ENCODE assay signal across 15 cellular contexts in genomic region chr17:2051388-2052237, GRCh38. TPM values are rescaled to one million over a fixed set of nuclear protein-coding genes. Genes with fewer than 3 reads are reported as not detected.
DNase-seq lines count a peak whose midpoint lies in the region; ATAC-seq and TF ChIP-seq lines count a peak whose summit lies in the region.
"Had no signal": no experiment of that assay in that cellular context is flagged by ENCODE, and none has a peak within 500 bp of the region (broad histone marks: within the 10 kb centered on the region; RNA-seq: fewer than 3 reads in every experiment).

No MANE protein-coding gene starts in this region.

- H3K27me3 ChIP-seq in thoracic aorta (replicated peaks; ENCODE audit: insufficient read depth) = no peaks in the 10 kb centered on the region

- peaks cover 29% of the 10 kb centered on the region for H3K4me1 Mint-ChIP-seq in activated T-cell treated with anti-CD3 and anti-CD28 coated beads, Interleukin-2, amount 50 U/mL, for 4 hours (ENCODE audit: low read depth)
- H3K4me1 Mint-ChIP-seq in WTC11 = no peaks in the 10 kb centered on the region

- H3K9me3 Mint-ChIP-seq in activated T-cell treated with anti-CD3 and anti-CD28 coated beads, Interleukin-2, amount 50 U/mL, for 4 hours = no peaks in the 10 kb centered on the region
- H3K9me3 Mint-ChIP-seq in WTC11 = no peaks in the 10 kb centered on the region

- H3K27me3 Mint-ChIP-seq in activated T-cell treated with anti-CD3 and anti-CD28 coated beads, Interleukin-2, amount 50 U/mL, for 4 hours (ENCODE audit: low read depth) = peaks cover 5% of the 10 kb centered on the region
- H3K27me3 Mint-ChIP-seq in WTC11 (ENCODE audit: low read depth) = peaks cover 69% of the 10 kb centered on the region

- no peak for ATAC-seq in activated T-cell treated with anti-CD3 and anti-CD28 coated beads, Interleukin-2, amount 50 U/mL, for 4 hours
- ATAC-seq in WTC11 = no peak
- no peak for ATAC-seq in left lobe of liver
- no peak for ATAC-seq in thoracic aorta (ENCODE audit: insufficient number of reproducible peaks, low FRiP score, low read depth)
- no peak for ATAC-seq in GM21447 (IDR thresholded peaks at IDR 0.05; ENCODE audit: unreplicated experiment)

- H3K27ac Mint-ChIP-seq in WTC11 = no peak overlapping the region

- TF ChIP-seq CTCF in WTC11 (IDR thresholded peaks at IDR 0.05) = no peak
- no peak for TF ChIP-seq CTCF in thoracic aorta (IDR thresholded peaks at IDR 0.05)

- no peaks in the 10 kb centered on the region for H3K36me3 Mint-ChIP-seq in activated T-cell treated with anti-CD3 and anti-CD28 coated beads, Interleukin-2, amount 50 U/mL, for 4 hours (ENCODE audit: insufficient read depth)
- H3K36me3 Mint-ChIP-seq in WTC11 = no peaks in the 10 kb centered on the region

- peak overlapping the region; percentile 76 for H3K4me3 ChIP-seq in thoracic aorta

- no peak for DNase-seq in activated T-cell treated with anti-CD3 and anti-CD28 coated beads, Interleukin-2, amount 50 U/mL, for 4 hours
- DNase-seq in activated T-cell treated with anti-CD3 and anti-CD28 coated beads, Interleukin-2, amount 50 U/mL, for 1 hour = no peak
- DNase-seq in WTC11 (ENCODE audit: low spot score) (no peak), left lobe of liver (ENCODE audit: low spot score) (peak; percentile 46), thoracic aorta (ENCODE audit: low spot score) (no peak), kidney glomerular epithelial cell (lab: John Stamatoyannopoulos, UW) (no peak), D341Med (ENCODE audit: low spot score) (no peak)
- DNase-seq: GOT3; mesendoderm; NCI-H1694 treated with DMSO at 0.1 percent for 48 hours; SIG-M5; stimulated activated CD4-positive, alpha-beta T cell treated with anti-CD3 and anti-CD28 coated beads, Interleukin-1b, Interleukin-23, amount 100 ng/mL, for 48 hours had no signal

- H3K4me3 Mint-ChIP-seq in activated T-cell treated with anti-CD3 and anti-CD28 coated beads, Interleukin-2, amount 50 U/mL, for 4 hours = peak overlapping the region; percentile 47
- H3K4me3 Mint-ChIP-seq in WTC11 = peak overlapping the region; percentile 0

- POLR2A ChIA-PET in WTC11 (lab: Charles Lee) = no interaction called here

- H3K4me1 ChIP-seq in thoracic aorta (ENCODE audit: control insufficient read depth in 1 of 2, low read depth in 2 of 2) = peaks cover 30 to 48% of the 10 kb centered on the region in 2 donors

- H3K9me3 ChIP-seq in thoracic aorta = no peaks in the 10 kb centered on the region

- H3K27ac ChIP-seq in thoracic aorta = no peak overlapping the region
- H3K27ac ChIP-seq: HL-60 had no signal

- CTCF ChIA-PET in WTC11 (lab: Charles Lee) = interaction anchor here (1.1 to 1.7 kb wide), 3 partner anchors 12 to 302 kb away, joined by 3 to 8 read pairs (median 5); no protein-coding TSS in a partner anchor

- H3K36me3 ChIP-seq in thoracic aorta = no peaks in the 10 kb centered on the region

TF ChIP-seq in WTC11, 78 proteins besides CTCF, POLR2A, EP300 and RAD21:
- TF ChIP-seq MLX (CRISPR knock-in tag; IDR thresholded peaks at IDR 0.05) (no peak), TCF7 (CRISPR knock-in tag; IDR thresholded peaks at IDR 0.05; ENCODE audit: low read depth) (no peak), ATF3 (CRISPR knock-in tag; conservative IDR thresholded peaks at IDR 0.05) (no peak), ATF6 (CRISPR knock-in tag; IDR thresholded peaks at IDR 0.05) (no peak), KAT7 (CRISPR knock-in tag; IDR thresholded peaks at IDR 0.05; ENCODE audit: borderline replicate concordance) (no peak), ATF1 (CRISPR knock-in tag; IDR thresholded peaks at IDR 0.05) (no peak), EMX1 (CRISPR knock-in tag; IDR thresholded peaks at IDR 0.05) (no peak), ZBTB21 (CRISPR knock-in tag; IDR thresholded peaks at IDR 0.05; ENCODE audit: borderline replicate concordance) (no peak), MYBL2 (CRISPR knock-in tag; IDR thresholded peaks at IDR 0.05) (no peak), NR1H2 (CRISPR knock-in tag; IDR thresholded peaks at IDR 0.05) (no peak)

RNA-seq across cellular contexts. Expression of gene HIC1, which starts 3.3 kb away (rescaled TPM):
- total RNA-seq in activated T-cell treated with anti-CD3 and anti-CD28 coated beads, Interleukin-2, amount 50 U/mL, for 4 hours = 10 to 100 TPM; 18.9 to 60.9 (median 31.5) TPM
- total RNA-seq in WTC11 (2021) (0.37 to 0.46 TPM (median 0.39 TPM) in 3 replicates), left lobe of liver (9.9 TPM), thoracic aorta (10 to 100 TPM; 38.3 to 53.9 TPM)

RNA-seq across cellular contexts. Expression of gene OVCA2, which starts 9.8 kb away (rescaled TPM):
- 10 to 100 TPM; 67.7 to 74.4 (median 70.7) TPM for total RNA-seq in activated T-cell treated with anti-CD3 and anti-CD28 coated beads, Interleukin-2, amount 50 U/mL, for 4 hours
- total RNA-seq in WTC11 (2021) (18.4 to 23.5 TPM (median 20.5 TPM) in 3 replicates), left lobe of liver (15.3 TPM), thoracic aorta (10 to 100 TPM; 44.1 to 46.6 TPM)

RNA-seq across cellular contexts. Expression of gene DPH1, which starts 21.7 kb away (rescaled TPM):
- 10 to 100 TPM; 56.6 to 59.9 (median 58.5) TPM for total RNA-seq in activated T-cell treated with anti-CD3 and anti-CD28 coated beads, Interleukin-2, amount 50 U/mL, for 4 hours
- 29.5 to 43.2 TPM (median 33.0 TPM) in 3 replicates for total RNA-seq in WTC11 (2021)
- total RNA-seq in left lobe of liver = 38.8 TPM
- 10 to 100 TPM; 46.0 to 61.1 TPM for total RNA-seq in thoracic aorta

RNA-seq across cellular contexts. Expression of gene RTN4RL1, which starts 26.5 kb away (rescaled TPM):
- 1 to 10 TPM; 1.0 to 2.5 (median 2.0) TPM for total RNA-seq in activated T-cell treated with anti-CD3 and anti-CD28 coated beads, Interleukin-2, amount 50 U/mL, for 4 hours
- total RNA-seq in WTC11 (2021) (0.27 to 0.72 TPM (median 0.37 TPM) in 3 replicates), left lobe of liver (1.8 TPM), thoracic aorta (1 to 10 TPM; 5.4 to 8.0 TPM)
- total RNA-seq: epithelial cell of proximal tubule had no signal
